In the genomic region with DNA sequence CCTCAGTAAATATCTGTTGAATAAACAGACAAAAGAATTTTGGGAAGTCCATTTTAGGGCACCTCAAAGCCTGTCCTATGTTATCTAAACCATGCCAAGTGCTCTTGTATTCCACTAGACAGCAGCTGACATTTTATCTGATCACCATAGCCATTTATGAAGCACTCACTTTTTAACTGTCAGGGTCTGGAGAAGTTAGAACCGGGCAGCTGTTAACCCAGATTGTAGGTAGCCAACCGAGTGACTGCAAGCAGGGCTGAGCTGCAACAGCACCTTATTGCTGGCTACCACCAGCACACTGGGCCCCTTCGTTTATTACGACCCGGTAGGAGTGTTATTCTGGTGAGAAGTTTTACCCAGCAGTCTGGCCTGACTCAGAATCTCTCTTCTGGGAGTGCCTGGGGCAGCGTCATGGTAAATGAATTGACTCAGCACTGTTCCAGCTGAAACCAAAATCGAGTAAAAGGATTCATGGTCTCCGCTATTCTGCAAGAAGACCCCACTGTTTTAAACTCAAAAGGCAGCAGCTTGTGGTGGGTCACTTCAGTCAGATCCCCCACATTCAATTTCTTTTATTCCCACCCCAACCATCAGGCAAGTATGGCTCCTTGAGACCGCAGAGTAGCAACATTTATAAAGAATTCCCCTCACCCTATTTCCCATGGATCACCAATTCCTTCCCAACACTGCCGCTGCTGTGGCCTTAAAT, we compare ENCODE assay signal across 8 cellular contexts. TPM values are rescaled to one million over a fixed set of nuclear protein-coding genes. Genes with fewer than 3 reads are reported as not detected.
DNase-seq lines count a peak whose midpoint lies in the region; ATAC-seq and TF ChIP-seq lines count a peak whose summit lies in the region.

No MANE protein-coding gene starts in this region.

- no peak for TF ChIP-seq CTCF in natural killer cell (IDR thresholded peaks at IDR 0.05)
- no peak for TF ChIP-seq CTCF in uterus (IDR thresholded peaks at IDR 0.05)

- no peaks in the 10 kb centered on the region for H3K27me3 Mint-ChIP-seq in central memory CD8-positive, alpha-beta T cell
- H3K27me3 Mint-ChIP-seq in natural killer cell (ENCODE audit: low read depth in 2 of 2), result no peaks in the 10 kb centered on the region

- peak overlapping the region; percentile 82 to 86 for H3K4me3 ChIP-seq in uterus

- peak overlapping the region; percentile 85 for H3K4me3 Mint-ChIP-seq in central memory CD8-positive, alpha-beta T cell
- peak overlapping the region; percentile 100 for H3K4me3 Mint-ChIP-seq in natural killer cell

- ATAC-seq in central memory CD8-positive, alpha-beta T cell (replicated peaks; ENCODE audit: extremely low read depth, poor library complexity, severe bottlenecking), result no peak
- ATAC-seq in natural killer cell, result peak in 1 of 3 donors; percentile 8
- no peak for ATAC-seq in HG02870 (IDR thresholded peaks at IDR 0.05; ENCODE audit: unreplicated experiment)
- no peak for ATAC-seq in HG03460 (IDR thresholded peaks at IDR 0.05; ENCODE audit: unreplicated experiment)

- peak overlapping the region in 1 of 2 donors; percentile 98 for H3K27ac ChIP-seq in uterus

- TF ChIP-seq POLR2A in uterus (IDR thresholded peaks at IDR 0.05), result no peak

- H3K27ac Mint-ChIP-seq in central memory CD8-positive, alpha-beta T cell (ENCODE audit: low read depth), result peak overlapping the region; percentile 93
- H3K27ac Mint-ChIP-seq in natural killer cell, result peak overlapping the region; percentile 95 to 99

- H3K27me3 ChIP-seq in uterus, result no peaks in the 10 kb centered on the region

- peaks cover 91% of the 10 kb centered on the region for H3K4me1 Mint-ChIP-seq in central memory CD8-positive, alpha-beta T cell
- H3K4me1 Mint-ChIP-seq in natural killer cell, result peaks cover 92 to 95% of the 10 kb centered on the region in 2 donors

- H3K9me3 Mint-ChIP-seq in central memory CD8-positive, alpha-beta T cell, result no peaks in the 10 kb centered on the region
- H3K9me3 Mint-ChIP-seq in natural killer cell, result no peaks in the 10 kb centered on the region

- no peaks in the 10 kb centered on the region for H3K36me3 ChIP-seq in uterus

- H3K9me3 ChIP-seq in uterus, result no peaks in the 10 kb centered on the region

- peaks cover 18% of the 10 kb centered on the region for H3K36me3 Mint-ChIP-seq in central memory CD8-positive, alpha-beta T cell (ENCODE audit: insufficient read depth)
- H3K36me3 Mint-ChIP-seq in natural killer cell, result no peaks in the 10 kb centered on the region

- intact Hi-C loops in natural killer cell (cut with micrococcal nuclease), result loop anchor here (5.0 to 10.0 kb wide), 2 partner anchors 341 to 446 kb away; no protein-coding TSS in a partner anchor
- intact Hi-C loops in uterus (cut with DNase I; ENCODE audit: low total_unique reads), result no loop called here

- H3K4me1 ChIP-seq in uterus, result peaks cover 5 to 8% of the 10 kb centered on the region in 2 donors

- DNase-seq in Daoy (ENCODE audit: low read depth) (peak; percentile 69), RPMI7951 (ENCODE audit: low read depth) (peak; percentile 84), natural killer cell (no peak), uterus (no peak), HK-2 (ENCODE audit: unreplicated experiment) (no peak)
- DNase-seq in central memory CD8-positive, alpha-beta T cell (ENCODE audit: low spot score in 2 of 2), result no peak

RNA-seq across cellular contexts. Expression of a gene that starts 1.7 kb away (rescaled TPM):
- 31.9 and 35.8 TPM in 2 replicates for total RNA-seq in Daoy (2014; rRNA removed; shearing (Covaris generic))
- 134 and 174 TPM in 2 replicates for total RNA-seq in RPMI7951 (2014; rRNA removed; shearing (Covaris generic))
- total RNA-seq in natural killer cell (100 to 1,000 TPM; 194 to 238 (median 236) TPM), uterus (100 to 1,000 TPM in 1 of 4 donors, 10 to 100 TPM in 3; 45.6 to 124 (median 62.9) TPM)

RNA-seq across cellular contexts. Expression of a gene that starts 42.2 kb away (rescaled TPM):
- total RNA-seq in Daoy (2014; rRNA removed; shearing (Covaris generic)), result 21.7 and 23.6 TPM in 2 replicates
- total RNA-seq in RPMI7951 (2014; rRNA removed; shearing (Covaris generic)), result 54.2 and 56.1 TPM in 2 replicates
- total RNA-seq in natural killer cell (10 to 100 TPM; 27.4 to 32.8 (median 31.5) TPM), uterus (10 to 100 TPM in 1 of 4 donors, 1 to 10 TPM in 3; 1.5 to 19.8 (median 6.1) TPM)

Comparison
In these comparisons a context has a peak if more than half of its experiments do, and no peak if none do; other contexts are left out.
1. DNase-seq: peak in Daoy (single experiment) and RPMI7951 (single experiment); none in central memory CD8-positive, alpha-beta T cell (0 of 2), natural killer cell (single experiment), uterus (0 of 2) and HK-2 (single experiment).